In genomic region chr5:169763437-169764301, GRCh38 we compare ENCODE assay signal across 12 cellular contexts.
DNase-seq lines count a peak whose midpoint lies in the region; ATAC-seq lines count a peak whose summit lies in the region.
"Had no signal": no experiment of that assay in that cellular context is flagged by ENCODE, and none has a peak within 500 bp of the region (broad histone marks: within the 10 kb centered on the region; RNA-seq: fewer than 3 reads in every experiment).

No MANE protein-coding gene starts in this region.

- H3K27me3 Mint-ChIP-seq in activated naive CD4-positive, alpha-beta T cell treated with anti-CD3 and anti-CD28 coated beads for 36 hours (ENCODE audit: low read depth), result no peaks in the 10 kb centered on the region

- H3K36me3 Mint-ChIP-seq in activated naive CD4-positive, alpha-beta T cell treated with anti-CD3 and anti-CD28 coated beads for 36 hours (ENCODE audit: low read depth), result peaks cover 47% of the 10 kb centered on the region

- intact Hi-C loops in activated naive CD4-positive, alpha-beta T cell treated with anti-CD3 and anti-CD28 coated beads for 36 hours (cut with micrococcal nuclease), result no loop called here

- H3K4me1 Mint-ChIP-seq in activated naive CD4-positive, alpha-beta T cell treated with anti-CD3 and anti-CD28 coated beads for 36 hours (ENCODE audit: low read depth), result no peaks in the 10 kb centered on the region

- H3K4me3 Mint-ChIP-seq in activated naive CD4-positive, alpha-beta T cell treated with anti-CD3 and anti-CD28 coated beads for 36 hours, result no peak overlapping the region
- H3K4me3 Mint-ChIP-seq: activated CD8-positive, alpha-beta T cell treated with anti-CD3 and anti-CD28 coated beads, Interleukin-2, amount 10 ng/mL, durations not matched to agents 7 days and 5 days had no signal

- H3K27ac Mint-ChIP-seq in activated naive CD4-positive, alpha-beta T cell treated with anti-CD3 and anti-CD28 coated beads for 36 hours, result no peak overlapping the region
- H3K27ac Mint-ChIP-seq: activated CD8-positive, alpha-beta T cell treated with anti-CD3 and anti-CD28 coated beads, Interleukin-2, amount 10 ng/mL, durations not matched to agents 7 days and 5 days had no signal

- DNase-seq in AG08396 (ENCODE audit: low spot score) (peak; percentile 28), GM19238 (ENCODE audit: insufficient read length, low spot score) (peak; percentile 27), NCI-H524 (lab: John Stamatoyannopoulos, UW) (peak; percentile 87 to 92), AML-193 (lab: John Stamatoyannopoulos, UW) (no peak)
- no peak for DNase-seq in activated naive CD4-positive, alpha-beta T cell treated with anti-CD3 and anti-CD28 coated beads for 36 hours
- DNase-seq in activated CD4-positive, CD25-positive, alpha-beta regulatory T cell treated with anti-CD3 and anti-CD28 coated beads, Interleukin-2, amount 50 U/mL, for 72 hours, result no peak
- DNase-seq: activated CD8-positive, alpha-beta T cell treated with anti-CD3 and anti-CD28 coated beads, Interleukin-2, amount 10 ng/mL, durations not matched to agents 7 days and 5 days; BE2C; heart left ventricle; OCI-M1 had no signal

- ATAC-seq in HG02852 (IDR thresholded peaks at IDR 0.05; ENCODE audit: unreplicated experiment) (peak; percentile 61), GM19328 (IDR thresholded peaks at IDR 0.05; ENCODE audit: unreplicated experiment) (no peak)
- ATAC-seq: activated CD8-positive, alpha-beta T cell treated with anti-CD3 and anti-CD28 coated beads, Interleukin-2, amount 10 ng/mL, durations not matched to agents 7 days and 5 days had no signal

- CTCF ChIA-PET in activated naive CD4-positive, alpha-beta T cell treated with anti-CD3 and anti-CD28 coated beads for 36 hours (lab: Charles Lee), result no interaction called here

- no peaks in the 10 kb centered on the region for H3K9me3 Mint-ChIP-seq in activated naive CD4-positive, alpha-beta T cell treated with anti-CD3 and anti-CD28 coated beads for 36 hours

Comparison
In these comparisons a context has a peak if more than half of its experiments do, and no peak if none do; other contexts are left out.
1. DNase-seq: peak in AG08396 (single experiment), GM19238 (single experiment) and NCI-H524 (2 of 2); none in AML-193 (0 of 2), activated naive CD4-positive, alpha-beta T cell treated with anti-CD3 and anti-CD28 coated beads for 36 hours (single experiment) and activated CD4-positive, CD25-positive, alpha-beta regulatory T cell treated with anti-CD3 and anti-CD28 coated beads, Interleukin-2, amount 50 U/mL, for 72 hours (single experiment).